Comparison of ENCODE assay signal across 8 cellular contexts in genomic region chr1:192610114-192610958, GRCh38. TPM values are rescaled to one million over a fixed set of nuclear protein-coding genes. Genes with fewer than 3 reads are reported as not detected.
DNase-seq lines count a peak whose midpoint lies in the region; ATAC-seq, FAIRE-seq and TF ChIP-seq lines count a peak whose summit lies in the region.

No MANE protein-coding gene starts in this region.

- H3K9me3 Mint-ChIP-seq in activated T-cell treated with anti-CD3 and anti-CD28 coated beads, Interleukin-2, amount 50 U/mL, for 72 hours, result no peaks in the 10 kb centered on the region

- no peak overlapping the region for H3K27ac Mint-ChIP-seq in activated T-cell treated with anti-CD3 and anti-CD28 coated beads, Interleukin-2, amount 50 U/mL, for 72 hours

- peak; percentile 41 for TF ChIP-seq CTCF in fibroblast of villous mesenchyme (IDR thresholded peaks at IDR 0.05; ENCODE audit: insufficient read depth, low read depth, low read length)
- peak in 2 of 3 experiments; percentile 14 to 49 for TF ChIP-seq CTCF in vagina (IDR thresholded peaks at IDR 0.05)

- no peak for DNase-seq in GM19239 (ENCODE audit: insufficient read length, low spot score)
- peak; percentile 41 for DNase-seq in RPMI8226
- DNase-seq in fibroblast of villous mesenchyme (ENCODE audit: low read depth), result peak; percentile 48
- DNase-seq in vagina (ENCODE audit: extremely low spot score in 2 of 2), result no peak
- DNase-seq in activated T-cell treated with anti-CD3 and anti-CD28 coated beads, Interleukin-2, amount 50 U/mL, for 72 hours, result no peak

- no peaks in the 10 kb centered on the region for H3K9me3 ChIP-seq in vagina

- intact Hi-C loops in vagina (cut with DNase I), result no loop called here

- H3K27me3 ChIP-seq in vagina, result no peaks in the 10 kb centered on the region

- no peak overlapping the region for H3K4me3 ChIP-seq in fibroblast of villous mesenchyme (ENCODE audit: low read depth, low read length)
- H3K4me3 ChIP-seq in vagina, result no peak overlapping the region

- H3K36me3 ChIP-seq in vagina, result no peaks in the 10 kb centered on the region

- TF ChIP-seq POLR2A in vagina (IDR thresholded peaks at IDR 0.05), result no peak

- peaks cover 16% of the 10 kb centered on the region for H3K4me1 Mint-ChIP-seq in activated T-cell treated with anti-CD3 and anti-CD28 coated beads, Interleukin-2, amount 50 U/mL, for 72 hours (ENCODE audit: low read depth)

- no peaks in the 10 kb centered on the region for H3K4me1 ChIP-seq in vagina

- no peak overlapping the region for H3K4me3 Mint-ChIP-seq in activated T-cell treated with anti-CD3 and anti-CD28 coated beads, Interleukin-2, amount 50 U/mL, for 72 hours

- H3K36me3 Mint-ChIP-seq in activated T-cell treated with anti-CD3 and anti-CD28 coated beads, Interleukin-2, amount 50 U/mL, for 72 hours (ENCODE audit: insufficient read depth in 2 of 2), result no peaks in the 10 kb centered on the region

- ATAC-seq in activated T-cell treated with anti-CD3 and anti-CD28 coated beads, Interleukin-2, amount 50 U/mL, for 72 hours (replicated peaks in 1 of 2), result no peak
- ATAC-seq in HG02759 (IDR thresholded peaks at IDR 0.05; ENCODE audit: unreplicated experiment) (no peak), GM19324 (IDR thresholded peaks at IDR 0.05; ENCODE audit: low FRiP score, unreplicated experiment) (no peak)

- FAIRE-seq in A204.1 (lab: Jason Lieb, UNC) (peak; percentile 99), GM19239 (lab: Jason Lieb, UNC) (peak; percentile 52)

- H3K27me3 Mint-ChIP-seq in activated T-cell treated with anti-CD3 and anti-CD28 coated beads, Interleukin-2, amount 50 U/mL, for 72 hours (ENCODE audit: low read depth), result no peaks in the 10 kb centered on the region

- no peak overlapping the region for H3K27ac ChIP-seq in vagina

RNA-seq across cellular contexts. Expression of gene RGS13, which starts 25.6 kb away (rescaled TPM):
- not detected in 2 replicates for total RNA-seq in fibroblast of villous mesenchyme
- 0.98 TPM for total RNA-seq in vagina
- not detected for total RNA-seq in activated T-cell treated with anti-CD3 and anti-CD28 coated beads, Interleukin-2, amount 50 U/mL, for 72 hours

RNA-seq across cellular contexts. Expression of gene RGS1, which starts 34.8 kb away (rescaled TPM):
- 0.32 TPM in 1 of 2 replicates, not detected in the other for total RNA-seq in fibroblast of villous mesenchyme
- total RNA-seq in vagina, result 145 TPM
- total RNA-seq in activated T-cell treated with anti-CD3 and anti-CD28 coated beads, Interleukin-2, amount 50 U/mL, for 72 hours, result 10 to 100 TPM; 25.8 to 30.7 TPM

Comparison
In these comparisons a context has a peak if more than half of its experiments do, and no peak if none do; other contexts are left out.
1. DNase-seq: peak in RPMI8226 (single experiment) and fibroblast of villous mesenchyme (single experiment); none in GM19239 (single experiment), vagina (0 of 2) and activated T-cell treated with anti-CD3 and anti-CD28 coated beads, Interleukin-2, amount 50 U/mL, for 72 hours (0 of 2).
2. RNA of gene RGS1, which starts 34.8 kb away (total RNA-seq): 145 TPM in vagina (single experiment) and 25.8 to 30.7 TPM in activated T-cell treated with anti-CD3 and anti-CD28 coated beads, Interleukin-2, amount 50 U/mL, for 72 hours; 0.32 TPM in fibroblast of villous mesenchyme; every median in the first group is over 10 times any median in the second.